Comparison of ENCODE assay signal across 12 cellular contexts in the genomic region with DNA sequence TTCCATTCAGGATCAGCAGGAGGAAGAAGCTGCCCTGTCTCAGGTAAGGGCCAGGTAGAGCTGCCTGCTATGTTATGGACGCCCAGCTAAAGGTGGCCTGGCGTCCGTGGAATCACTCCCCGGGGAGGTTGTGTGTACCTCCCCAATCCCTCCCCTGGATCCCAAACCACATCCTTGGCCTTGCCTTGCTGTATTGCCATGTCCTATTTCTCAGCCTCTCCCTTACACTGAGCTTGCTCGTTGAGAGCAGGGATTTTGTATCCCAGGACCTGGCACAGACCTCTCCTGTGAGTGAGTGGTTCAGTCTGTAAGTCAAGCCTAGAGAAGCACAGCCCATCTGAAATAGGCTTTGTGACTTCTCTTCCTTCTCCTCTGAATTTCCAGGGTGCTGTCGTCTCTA. TPM values are rescaled to one million over a fixed set of nuclear protein-coding genes. Genes with fewer than 3 reads are reported as not detected.
DNase-seq lines count a peak whose midpoint lies in the region; ATAC-seq, FAIRE-seq and TF ChIP-seq lines count a peak whose summit lies in the region.
"Had no signal": no experiment of that assay in that cellular context is flagged by ENCODE, and none has a peak within 500 bp of the region (broad histone marks: within the 10 kb centered on the region; RNA-seq: fewer than 3 reads in every experiment).

No MANE protein-coding gene starts in this region.

- no peak overlapping the region for H3K4me3 ChIP-seq in HCT116 (replicated peaks in 1 of 2; ENCODE audit: low read depth in 1 of 2, low read length in 2 of 2)
- no peak overlapping the region for H3K4me3 ChIP-seq in mammary epithelial cell (replicated peaks in 1 of 3; ENCODE audit: insufficient read depth in 1 of 3, low read depth in 2 of 3, low read length in 3 of 3)
- H3K4me3 ChIP-seq in keratinocyte (ENCODE audit: control insufficient read depth in 2 of 3, extremely low read depth in 1 of 3, insufficient read depth in 2 of 3, low read depth in 1 of 3, low read length in 3 of 3), result no peak overlapping the region
- H3K4me3 ChIP-seq in spleen, result no peak overlapping the region
- H3K4me3 ChIP-seq in GM23338, result no peak overlapping the region
- H3K4me3 ChIP-seq: pancreas had no signal

- H3K9ac ChIP-seq in HCT116 (ENCODE audit: low read length) (no peak overlapping the region), mammary epithelial cell (ENCODE audit: insufficient read depth, low read length) (no peak overlapping the region), keratinocyte (ENCODE audit: control insufficient read depth, extremely low read depth, insufficient read depth, low read length) (peak overlapping the region; percentile 49)

- H3K4me2 ChIP-seq in HCT116 (ENCODE audit: low read length) (peak overlapping the region; percentile 23; the same call in 1 of the 2 replicates), mammary epithelial cell (ENCODE audit: insufficient read depth, low read depth, low read length) (peak overlapping the region; percentile 9), keratinocyte (ENCODE audit: control insufficient read depth, extremely low read depth, insufficient read depth, low read depth, low read length) (peak overlapping the region; percentile 39), GM23338 (no peak overlapping the region)

- no peak for TF ChIP-seq RAD21 in HCT116 (IDR thresholded peaks at IDR 0.05; ENCODE audit: low read depth)

- H3K27ac ChIP-seq in HCT116 (ENCODE audit: low read depth, low read length) (no peak overlapping the region), mammary epithelial cell (ENCODE audit: insufficient read depth, low read depth, low read length) (no peak overlapping the region), keratinocyte (ENCODE audit: control insufficient read depth, insufficient read depth, low read length) (peak overlapping the region; percentile 45), spleen (peak overlapping the region in 7 of 8 donors; percentile 52 to 76 (median 72)), GM23338 (ENCODE audit: low read depth) (no peak overlapping the region)

- DNase-seq in HCT116 (ENCODE audit: low read depth, low spot score) (no peak), mammary epithelial cell (no peak), keratinocyte (ENCODE audit: low read depth, low spot score) (no peak), spleen (no peak), A172 (ENCODE audit: low spot score) (no peak), GM23338 (ENCODE audit: low spot score) (no peak)
- DNase-seq: activated CD4-positive, alpha-beta T cell treated with anti-CD3 and anti-CD28 coated beads for 48 hours; NCI-H1417 treated with DMSO at 0.1 percent for 48 hours had no signal

- no peaks in the 10 kb centered on the region for H3F3A ChIP-seq in GM23338 (replicated peaks; ENCODE audit: low read depth)

- RAD21 ChIA-PET in HCT116 (lab: Charles Lee; ENCODE audit: low non-redundant PET in 1 of 2, low total read pairs in 2 of 2, uncharacterized antibody in 2 of 2, unreplicated experiment in 2 of 2), result no interaction called here

- CTCF ChIA-PET in HCT116 (lab: Charles Lee) (no interaction called here), mammary epithelial cell (lab: Charles Lee; ENCODE audit: low non-redundant PET) (interaction anchor here (0.6 kb wide), 2 partner anchors 37 to 74 kb away, joined by 3 to 4 read pairs; no protein-coding TSS in a partner anchor)

- H3K9me2 ChIP-seq in HCT116 (ENCODE audit: insufficient read depth), result no peaks in the 10 kb centered on the region
- no peaks in the 10 kb centered on the region for H3K9me2 ChIP-seq in GM23338 (ENCODE audit: insufficient read depth)

- peaks cover 3% of the 10 kb centered on the region for H3K27me3 Mint-ChIP-seq in GM23338 (ENCODE audit: insufficient read depth, low read depth, poor library complexity)

- POLR2A ChIA-PET in HCT116 (lab: Charles Lee), result no interaction called here

- H3K4me1 ChIP-seq in HCT116 (ENCODE audit: control insufficient read depth in 1 of 2, insufficient read depth in 2 of 2, low read length in 2 of 2), result peaks cover 2 to 11% of the 10 kb centered on the region in 2 experiments; a peak in 1 of 4 replicates
- peaks cover 18% of the 10 kb centered on the region for H3K4me1 ChIP-seq in mammary epithelial cell (ENCODE audit: insufficient read depth, low read length)
- H3K4me1 ChIP-seq in keratinocyte (ENCODE audit: control insufficient read depth, extremely low read depth, insufficient read depth, low read length), result peaks cover 22% of the 10 kb centered on the region
- peaks cover 9 to 55% (median 29%) of the 10 kb centered on the region in 6 donors for H3K4me1 ChIP-seq in spleen
- peaks cover 14% of the 10 kb centered on the region for H3K4me1 ChIP-seq in GM23338 (ENCODE audit: insufficient read depth)

- peak; percentile 5 for FAIRE-seq in keratinocyte (lab: Jason Lieb, UNC)
- FAIRE-seq: pancreas had no signal

- H3K27ac Mint-ChIP-seq in GM23338, result no peak overlapping the region

- no peaks in the 10 kb centered on the region; the same call in 2 of the 3 replicates for H3K9me3 Mint-ChIP-seq in GM23338

- dilution Hi-C loops in mammary epithelial cell (cut with HindIII; ENCODE audit: low sequenced_read_pairs), result no loop called here
- dilution Hi-C loops in keratinocyte (cut with MboI; ENCODE audit: extremely low pct_ligation_motif_present, low sequenced_read_pairs), result no loop called here

- H2AFZ ChIP-seq in HCT116 (ENCODE audit: low read depth, low read length, poor library complexity, severe bottlenecking) (no peak overlapping the region), mammary epithelial cell (ENCODE audit: low read depth, low read length) (peak overlapping the region; percentile 57), keratinocyte (ENCODE audit: control insufficient read depth, low read length) (no peak overlapping the region), GM23338 (no peak overlapping the region)

- H3K4me3 Mint-ChIP-seq in GM23338, result no peak overlapping the region
- H3K4me3 Mint-ChIP-seq: CD14-positive monocyte had no signal

- TF ChIP-seq CTCF in HCT116 (IDR thresholded peaks at IDR 0.05 in 2 of 3, conservative IDR thresholded peaks at IDR 0.05 in 1 of 3; ENCODE audit: borderline replicate concordance in 1 of 3, insufficient read depth in 1 of 3, low read depth in 2 of 3, low read length in 2 of 3) (no peak), mammary epithelial cell (conservative IDR thresholded peaks at IDR 0.05 in 1 of 2, IDR thresholded peaks at IDR 0.05 in 1 of 2; ENCODE audit: extremely low read depth in 1 of 2, insufficient read depth in 1 of 2, low read depth in 1 of 2, low read length in 2 of 2) (no peak), keratinocyte (optimal IDR thresholded peaks at IDR 0.05 in 1 of 3, IDR thresholded peaks at IDR 0.05 in 1 of 3, conservative IDR thresholded peaks at IDR 0.05 in 1 of 3; ENCODE audit: extremely low read depth in 1 of 3, insufficient read depth in 2 of 3, low read length in 3 of 3) (no peak), spleen (IDR thresholded peaks at IDR 0.05 in 8 of 11, conservative IDR thresholded peaks at IDR 0.05 in 3 of 11) (no peak), GM23338 (conservative IDR thresholded peaks at IDR 0.05; ENCODE audit: low read depth in 2 of 2) (no peak)

- H3K27me3 ChIP-seq in HCT116 (ENCODE audit: insufficient read depth, low read length) (0 out of 2 replicates have a peak, but pooled peaks cover 4% of the 10 kb centered on the region), mammary epithelial cell (ENCODE audit: insufficient read depth, low read length) (no peaks in the 10 kb centered on the region), keratinocyte (ENCODE audit: control insufficient read depth, extremely low read depth, insufficient read depth, low read length) (no peaks in the 10 kb centered on the region), spleen (replicated peaks in 1 of 7) (no peaks in the 10 kb centered on the region), GM23338 (ENCODE audit: insufficient read depth) (no peaks in the 10 kb centered on the region)
- H3K27me3 ChIP-seq: pancreas had no signal

- 65% methylated on average over 5 of the region's 6 CpGs for WGBS in mammary epithelial cell (ENCODE audit: low coverage, missing lambda C conversion rate)
- WGBS in spleen, 5 donors, result 76 to 94% (median 85%) methylated on average over 6 of the region's 6 CpGs

- H4K20me1 ChIP-seq in HCT116 (ENCODE audit: insufficient read depth), result no peaks in the 10 kb centered on the region
- no peaks in the 10 kb centered on the region for H4K20me1 ChIP-seq in mammary epithelial cell (ENCODE audit: insufficient read depth, low read length)
- H4K20me1 ChIP-seq in keratinocyte (ENCODE audit: control insufficient read depth, extremely low read depth, insufficient read depth, low read length), result no peaks in the 10 kb centered on the region
- no peaks in the 10 kb centered on the region for H4K20me1 ChIP-seq in GM23338 (replicated peaks; ENCODE audit: insufficient read depth)

- no peaks in the 10 kb centered on the region for H3K79me2 ChIP-seq in HCT116 (ENCODE audit: insufficient read depth, low read length)
- no peaks in the 10 kb centered on the region for H3K79me2 ChIP-seq in mammary epithelial cell (ENCODE audit: insufficient read depth, low read length)
- no peaks in the 10 kb centered on the region for H3K79me2 ChIP-seq in keratinocyte (ENCODE audit: control insufficient read depth, insufficient read depth, low read length)
- H3K79me2 ChIP-seq in GM23338 (replicated peaks; ENCODE audit: insufficient read depth), result no peaks in the 10 kb centered on the region

- H3K4me1 Mint-ChIP-seq in GM23338, result peaks cover 34% of the 10 kb centered on the region

- H3K36me3 Mint-ChIP-seq in GM23338 (ENCODE audit: low read depth), result no peaks in the 10 kb centered on the region; the same call in 2 of the 3 replicates

- no peaks in the 10 kb centered on the region for H3K9me1 ChIP-seq in keratinocyte (ENCODE audit: control insufficient read depth, extremely low read depth, insufficient read depth, low read length)

- H3K36me3 ChIP-seq in HCT116 (ENCODE audit: control insufficient read depth in 1 of 2, insufficient read depth in 2 of 2, low read length in 2 of 2) (no peaks in the 10 kb centered on the region), mammary epithelial cell (ENCODE audit: insufficient read depth, low read length) (peaks cover under 1% of the 10 kb centered on the region), keratinocyte (ENCODE audit: control insufficient read depth in 2 of 2, extremely low read depth in 1 of 2, insufficient read depth in 2 of 2, low read length in 2 of 2) (peaks cover 2 to 14% of the 10 kb centered on the region in 2 experiments), spleen (peaks cover 0 to 95% (median 61%) of the 10 kb centered on the region in 6 donors), GM23338 (ENCODE audit: insufficient read depth) (no peaks in the 10 kb centered on the region)

- no TSS peak for BruUV-seq in HCT116 (replicated peaks; lab: Mats Ljungman, UMichigan)
- no TSS peak for BruUV-seq in mammary epithelial cell (replicated peaks; lab: Mats Ljungman, UMichigan)

- intact Hi-C loops in HCT116 (cut with micrococcal nuclease), result no loop called here
- intact Hi-C loops in mammary epithelial cell (cut with micrococcal nuclease), result no loop called here
- intact Hi-C loops in spleen (cut with DNase I; ENCODE audit: low total_unique reads), result no loop called here

- TF ChIP-seq POLR2A in HCT116 (IDR thresholded peaks at IDR 0.05; ENCODE audit: borderline replicate concordance, extremely low read depth, insufficient read depth, insufficient read length), result no peak
- no peak for TF ChIP-seq POLR2A in spleen (IDR thresholded peaks at IDR 0.05)

- in situ Hi-C loops in mammary epithelial cell (cut with MboI; ENCODE audit: low sequenced_read_pairs in 2 of 2), result no loop called here

- ATAC-seq in HCT116 (peak; percentile 15; the same call in 1 of the 2 replicates), GM19463 (IDR thresholded peaks at IDR 0.05; ENCODE audit: unreplicated experiment) (no peak), GM23338 (no peak), HG03460 (IDR thresholded peaks at IDR 0.05; ENCODE audit: unreplicated experiment) (no peak)

- H3K9me3 ChIP-seq in HCT116 (ENCODE audit: control insufficient read depth in 1 of 2, insufficient read depth in 1 of 2, low read depth in 1 of 2, low read length in 2 of 2) (no peaks in the 10 kb centered on the region), mammary epithelial cell (replicated peaks; ENCODE audit: insufficient read depth, low read length) (no peaks in the 10 kb centered on the region), keratinocyte (ENCODE audit: control insufficient read depth, low read depth, low read length) (no peaks in the 10 kb centered on the region), spleen (no peaks in the 10 kb centered on the region)
- H3K9me3 ChIP-seq: pancreas had no signal

RNA-seq across cellular contexts. Expression of a gene that starts 53.9 kb away (rescaled TPM):
- 9.3 TPM for total RNA-seq in HCT116 (2021; ENCODE audit: unreplicated experiment)
- 4.5 and 4.6 TPM in 2 replicates for polyA plus RNA-seq in HCT116 (2012)
- total RNA-seq in mammary epithelial cell, result 10 to 100 TPM; 11.2 to 21.0 TPM
- polyA plus RNA-seq in mammary epithelial cell, result 6.5 TPM
- 10.4 TPM for polyA minus RNA-seq in mammary epithelial cell
- polyA plus RNA-seq in keratinocyte, result 12.6 to 15.1 TPM (median 12.6 TPM) in 3 replicates
- 3.7 TPM for polyA plus RNA-seq in keratinocyte (2011; ENCODE audit: low read depth)
- 6.2 and 11.2 TPM in 2 replicates for polyA plus RNA-seq in keratinocyte (2011; cell fraction: cytosol; rRNA removed)
- 17.4 and 19.0 TPM in 2 replicates for polyA plus RNA-seq in keratinocyte (2011; cell fraction: nucleus; rRNA removed)
- 8.9 and 9.2 TPM in 2 replicates for polyA plus RNA-seq in keratinocyte (2012; ENCODE audit: low replicate concordance)
- polyA minus RNA-seq in keratinocyte, result 18.3 to 21.8 TPM (median 20.6 TPM) in 3 replicates
- polyA minus RNA-seq in keratinocyte (2011; cell fraction: cytosol; rRNA and poly(A)+ RNA removed), result 8.8 TPM
- 14.0 and 23.5 TPM in 2 replicates for polyA minus RNA-seq in keratinocyte (2011; cell fraction: nucleus; rRNA and poly(A)+ RNA removed)
- total RNA-seq in spleen, result 10 to 100 TPM; 18.5 to 26.1 (median 20.6) TPM
- 1 to 10 TPM; 2.1 to 3.9 (median 2.7) TPM for polyA plus RNA-seq in spleen
- 6.9 and 7.7 TPM in 2 replicates for total RNA-seq in A172 (2014; rRNA removed; shearing (Covaris generic))
- 6.4 and 10.5 TPM in 2 replicates for total RNA-seq in GM23338 (2014; rRNA removed; shearing (Covaris generic))
- 4.2 and 4.4 TPM in 2 replicates for polyA plus RNA-seq in GM23338 (2016; fragmentation: Nextera tagmentation; extraction: Ambion mirVana)

Comparison
In these comparisons a context has a peak if more than half of its experiments do, and no peak if none do; other contexts are left out.
1. H3K27ac ChIP-seq: peak in keratinocyte (single experiment) and spleen (7 of 8); none in HCT116 (single experiment), mammary epithelial cell (single experiment) and GM23338 (single experiment).